In the genomic region with DNA sequence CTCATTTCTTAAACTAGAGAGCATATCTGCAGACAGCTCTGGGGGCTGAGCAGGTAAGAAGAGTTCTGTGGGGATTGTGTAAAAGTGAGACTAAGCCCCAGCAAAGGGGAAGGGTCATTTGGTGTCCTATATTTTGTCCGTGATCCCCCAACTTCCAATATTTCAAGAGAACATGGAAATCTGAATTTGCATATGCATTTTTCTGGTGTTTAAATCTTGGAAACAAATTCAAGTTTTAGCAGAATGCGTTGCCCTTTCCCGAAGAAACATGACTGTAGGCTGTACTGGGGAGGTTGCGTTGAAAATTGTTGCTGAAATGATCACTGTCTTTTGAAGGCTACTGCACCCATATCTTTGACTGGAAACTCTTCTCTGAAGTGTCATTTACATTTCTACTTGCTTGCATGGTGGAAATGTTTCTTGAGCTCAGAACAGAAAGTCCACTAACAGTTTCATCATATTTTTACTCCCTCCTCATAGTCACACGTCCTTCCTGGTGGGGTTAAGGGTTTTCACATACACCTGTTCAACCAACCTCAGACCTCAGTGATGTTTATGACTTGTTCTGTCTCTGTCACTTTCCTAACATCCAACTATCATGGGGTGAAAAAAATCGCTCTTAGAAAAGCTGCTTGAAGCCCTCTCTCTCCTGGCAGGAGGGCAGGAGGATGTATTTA, we compare ENCODE assay signal across 10 cellular contexts.
DNase-seq lines count a peak whose midpoint lies in the region; ATAC-seq and TF ChIP-seq lines count a peak whose summit lies in the region.
"Had no signal": no experiment of that assay in that cellular context is flagged by ENCODE, and none has a peak within 500 bp of the region (broad histone marks: within the 10 kb centered on the region; RNA-seq: fewer than 3 reads in every experiment).

No MANE protein-coding gene starts in this region.

- no peak for DNase-seq in foreskin keratinocyte
- DNase-seq in NCI-H1436 (lab: John Stamatoyannopoulos, UW), result no peak
- no peak for DNase-seq in LoVo (ENCODE audit: low spot score)
- no peak for DNase-seq in NCI-H2227 treated with DMSO at 0.1 percent for 48 hours (lab: John Stamatoyannopoulos, UW)
- DNase-seq in Right ventricle myocardium superior, result no peak
- DNase-seq: activated CD4-positive, alpha-beta T cell treated with anti-CD3 and anti-CD28 coated beads for 4 hours had no signal

- intact Hi-C loops in Right ventricle myocardium superior (cut with DNase I), result no loop called here

- TF ChIP-seq CTCF in foreskin keratinocyte (conservative IDR thresholded peaks at IDR 0.05), result no peak

- peak; percentile 41 for ATAC-seq in GM18508 (IDR thresholded peaks at IDR 0.05; ENCODE audit: insufficient read depth, unreplicated experiment)
- ATAC-seq in GM21526 (IDR thresholded peaks at IDR 0.05; ENCODE audit: low FRiP score, unreplicated experiment), result peak; percentile 59
- peak; percentile 63 for ATAC-seq in HG03354 (IDR thresholded peaks at IDR 0.05; ENCODE audit: poor library complexity, severe bottlenecking, unreplicated experiment)
- ATAC-seq in foreskin keratinocyte, result no peak
- ATAC-seq in Right ventricle myocardium superior (ENCODE audit: poor library complexity), result no peak

- no peaks in the 10 kb centered on the region for H3K27me3 ChIP-seq in foreskin keratinocyte

- H3K4me1 ChIP-seq in foreskin keratinocyte, result peaks cover 34% of the 10 kb centered on the region

- peak overlapping the region; percentile 37 for H3K27ac ChIP-seq in foreskin keratinocyte
- H3K27ac ChIP-seq: coronary artery had no signal

Comparison
In these comparisons a context has a peak if more than half of its experiments do, and no peak if none do; other contexts are left out.
1. ATAC-seq: peak in GM18508 (single experiment), GM21526 (single experiment) and HG03354 (single experiment); none in foreskin keratinocyte (single experiment) and Right ventricle myocardium superior (single experiment).